ENCODE assay signal across 24 cellular contexts in the genomic region with DNA sequence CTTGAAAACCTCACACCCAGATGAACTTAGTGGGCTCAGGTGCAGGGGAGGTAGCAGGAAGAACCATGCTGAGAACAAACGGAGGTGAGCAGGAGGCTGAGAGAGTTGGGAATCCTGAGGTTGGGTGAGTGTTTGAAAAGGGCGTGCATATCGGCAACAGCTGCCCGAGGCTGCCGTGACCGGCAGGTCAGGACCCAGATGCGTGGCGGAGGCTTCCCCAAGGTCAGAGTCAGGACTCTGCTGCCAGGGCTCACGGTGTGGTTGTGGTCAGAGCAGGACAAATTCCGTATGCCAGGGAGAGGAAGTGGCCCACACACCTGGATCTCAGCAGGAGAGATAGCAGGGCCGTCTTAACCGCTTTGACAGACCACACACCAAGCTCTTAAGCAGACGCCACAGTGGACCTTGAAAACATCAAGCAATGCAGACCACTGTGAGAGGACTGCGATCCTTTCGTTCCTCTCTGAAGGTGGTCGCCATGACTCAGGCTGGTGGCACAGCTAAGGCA. TPM values are rescaled to one million over a fixed set of nuclear protein-coding genes. Genes with fewer than 3 reads are reported as not detected.
DNase-seq lines count a peak whose midpoint lies in the region; ATAC-seq, FAIRE-seq and TF ChIP-seq lines count a peak whose summit lies in the region.
"Had no signal": no experiment of that assay in that cellular context is flagged by ENCODE, and none has a peak within 500 bp of the region (broad histone marks: within the 10 kb centered on the region; RNA-seq: fewer than 3 reads in every experiment).

No MANE protein-coding gene starts in this region.

- TF ChIP-seq EP300 in H1 (IDR thresholded peaks at IDR 0.05; ENCODE audit: borderline replicate concordance in 1 of 2, low read depth in 2 of 2, low read length in 2 of 2) (no peak), upper lobe of left lung (IDR thresholded peaks at IDR 0.05) (no peak)

- H2BK5ac ChIP-seq in H1 (ENCODE audit: low read depth, low read length): peak overlapping the region; percentile 99

- POLR2A ChIA-PET in H1 (lab: Charles Lee; ENCODE audit: partially characterized antibody): interaction anchor here (0.8 to 5.1 kb wide), 11 partner anchors 10 to 88 kb away, joined by 3 to 25 read pairs (median 4); no protein-coding TSS in a partner anchor

- H3K4me1 ChIP-seq in HUES64 (ENCODE audit: insufficient read depth, low read length) (peaks cover 72% of the 10 kb centered on the region), H1 (replicated peaks in 1 of 4; ENCODE audit: control insufficient read depth in 3 of 4, insufficient read depth in 4 of 4, low read length in 3 of 4) (peaks cover 20 to 36% (median 29%) of the 10 kb centered on the region in 4 experiments), Peyer's patch (no peaks in the 10 kb centered on the region), upper lobe of left lung (no peaks in the 10 kb centered on the region)
- H3K4me1 ChIP-seq: prostate gland had no signal

- peak overlapping the region; percentile 94 for H2BK120ac ChIP-seq in H1 (replicated peaks; ENCODE audit: low read depth, low read length)

- TF ChIP-seq RAD21 in H1 (IDR thresholded peaks at IDR 0.05 in 1 of 2, conservative IDR thresholded peaks at IDR 0.05 in 1 of 2; ENCODE audit: low read depth in 2 of 2, low read length in 2 of 2): no peak; a peak in 1 of 4 replicates

- H3K4ac ChIP-seq in H1 (replicated peaks; ENCODE audit: insufficient read length, low read depth, low read length): peak overlapping the region; percentile 88

- no peak overlapping the region for H3K23ac ChIP-seq in H1 (ENCODE audit: insufficient read length)

- peak overlapping the region; percentile 94 for H2BK20ac ChIP-seq in H1 (ENCODE audit: low read length)

- no peak for ATAC-seq in GM18498 (IDR thresholded peaks at IDR 0.05; ENCODE audit: unreplicated experiment)
- ATAC-seq in upper lobe of left lung (ENCODE audit: low FRiP score in 2 of 2): no peak

- H3K18ac ChIP-seq in H1 (ENCODE audit: extremely low read depth, low read length): peak overlapping the region; percentile 96

- peak overlapping the region; percentile 15 for H3K4me3 ChIP-seq in HUES64 (ENCODE audit: low read length)
- H3K4me3 ChIP-seq in H1 (ENCODE audit: extremely low read depth in 1 of 4, insufficient read depth in 2 of 4, low read depth in 3 of 4, low read length in 4 of 4): peak overlapping the region in 3 of 4 experiments; percentile 8 to 43 (median 19); a peak in 4 of 8 replicates
- no peak overlapping the region for H3K4me3 ChIP-seq in Peyer's patch
- H3K4me3 ChIP-seq in upper lobe of left lung: no peak overlapping the region
- H3K4me3 ChIP-seq: prostate gland, tibial nerve had no signal

- no peaks in the 10 kb centered on the region for H3K79me2 ChIP-seq in H1 (ENCODE audit: control insufficient read depth in 1 of 2, insufficient read depth in 2 of 2, low read length in 2 of 2)

- peak overlapping the region; percentile 85 for H3K56ac ChIP-seq in H1 (replicated peaks; ENCODE audit: insufficient read length, low read depth, low read length)

- no peaks in the 10 kb centered on the region for H3K23me2 ChIP-seq in H1 (ENCODE audit: low read depth, low read length)

- peak in 1 of 2 experiments; percentile 76; a peak in 2 of 3 replicates for TF ChIP-seq POLR2A in H1 (IDR thresholded peaks at IDR 0.05; ENCODE audit: control extremely low read depth in 1 of 2, low read depth in 2 of 2, low read length in 2 of 2)
- TF ChIP-seq POLR2A in Peyer's patch (IDR thresholded peaks at IDR 0.05): no peak
- TF ChIP-seq POLR2A in upper lobe of left lung (IDR thresholded peaks at IDR 0.05): no peak

- H3K9ac ChIP-seq in HUES64 (ENCODE audit: low read depth, low read length) (peak overlapping the region; percentile 50), H1 (replicated peaks in 1 of 4; ENCODE audit: extremely low read depth in 1 of 4, low read depth in 3 of 4, low read length in 3 of 4) (peak overlapping the region in 2 of 4 experiments; percentile 21 to 36; a peak in 3 of 7 replicates)
- H3K9ac ChIP-seq: SK-N-SH had no signal

- H3K27ac ChIP-seq in HUES64 (ENCODE audit: low read depth, low read length) (peak overlapping the region; percentile 78), H1 (ENCODE audit: low read depth, low read length) (peak overlapping the region; percentile 75), Peyer's patch (no peak overlapping the region), upper lobe of left lung (no peak overlapping the region)
- H3K27ac ChIP-seq: prostate gland, tibial nerve had no signal

- H3K27me3 ChIP-seq in HUES64 (ENCODE audit: insufficient read depth, low read length) (peaks cover 5% of the 10 kb centered on the region; the same call in 1 of the 2 replicates), H1 (replicated peaks in 1 of 4; ENCODE audit: control insufficient read depth in 3 of 4, extremely low read depth in 1 of 4, insufficient read depth in 3 of 4, low read length in 3 of 4) (no peaks in the 10 kb centered on the region), Peyer's patch (no peaks in the 10 kb centered on the region), upper lobe of left lung (no peaks in the 10 kb centered on the region)
- H3K27me3 ChIP-seq: tibial nerve had no signal

- peak overlapping the region; percentile 97 for H2AK5ac ChIP-seq in H1 (ENCODE audit: low read depth, low read length)

- peak; percentile 95 for FAIRE-seq in H1 (lab: Jason Lieb, UNC)
- FAIRE-seq: keratinocyte, small intestine had no signal

- H3K9me3 ChIP-seq in HUES64 (ENCODE audit: insufficient read depth, low read depth, low read length) (no peaks in the 10 kb centered on the region), H1 (ENCODE audit: insufficient read depth in 2 of 2, low read depth in 1 of 2, low read length in 1 of 2) (no peaks in the 10 kb centered on the region), Peyer's patch (no peaks in the 10 kb centered on the region), upper lobe of left lung (no peaks in the 10 kb centered on the region)
- H3K9me3 ChIP-seq: prostate gland, SK-N-SH, tibial nerve had no signal

- H2BK12ac ChIP-seq in H1 (ENCODE audit: low read depth, low read length): peak overlapping the region; percentile 95

- peaks cover 5% of the 10 kb centered on the region; the same call in 1 of the 2 replicates for H3K36me3 ChIP-seq in HUES64 (ENCODE audit: insufficient read depth, low read length)
- no peaks in the 10 kb centered on the region for H3K36me3 ChIP-seq in H1 (ENCODE audit: control insufficient read depth in 2 of 4, insufficient read depth in 4 of 4, low read length in 3 of 4)
- no peaks in the 10 kb centered on the region for H3K36me3 ChIP-seq in Peyer's patch
- no peaks in the 10 kb centered on the region for H3K36me3 ChIP-seq in upper lobe of left lung
- H3K36me3 ChIP-seq: prostate gland, tibial nerve had no signal

- H4K5ac ChIP-seq in H1 (ENCODE audit: insufficient read length, low read depth, low read length): peak overlapping the region; percentile 79

- TF ChIP-seq CTCF in H1 (IDR thresholded peaks at IDR 0.05; ENCODE audit: control extremely low read depth in 1 of 3, insufficient read depth in 1 of 3, low read depth in 1 of 3, low read length in 3 of 3) (no peak), Peyer's patch (IDR thresholded peaks at IDR 0.05) (no peak), upper lobe of left lung (IDR thresholded peaks at IDR 0.05) (no peak)

- 9% methylated on average over 16 of the region's 16 CpGs for WGBS in HUES64
- WGBS in H1 (ENCODE audit: extremely low coverage in 1 of 2, insufficient coverage in 1 of 2, insufficient read length in 1 of 2, insufficient replicate concordance in 2 of 2, low coverage in 1 of 2, low lambda C conversion rate in 2 of 2, missing lambda C conversion rate in 1 of 2), 2 experiments: 6% methylated on average over 15 of the region's 16 CpGs; no CpG with 5 or more reads in 1 of the 2 experiments
- 41 to 51% methylated on average over 12 to 16 of the region's 16 CpGs for WGBS in upper lobe of left lung, 2 donors

- no peak overlapping the region for H3K14ac ChIP-seq in H1 (ENCODE audit: insufficient read length)

- CTCF ChIA-PET in H1 (lab: Charles Lee; ENCODE audit: partially characterized antibody): interaction anchor here (0.6 to 1.2 kb wide), 3 partner anchors 76 to 315 kb away, joined by 3 read pairs; no protein-coding TSS in a partner anchor

- no peaks in the 10 kb centered on the region; the same call in 1 of the 2 replicates for H3K79me1 ChIP-seq in H1 (ENCODE audit: low read depth, low read length)

- peak overlapping the region; percentile 76; the same call in 1 of the 2 replicates for H4K8ac ChIP-seq in H1 (ENCODE audit: extremely low read depth, insufficient read depth, low read length)

- DNase-seq in H1 (ENCODE audit: low read depth in 1 of 2, low spot score in 2 of 2) (peak; percentile 78 to 80), islet precursor cell (peak; percentile 78), retina (peak; percentile 34), Peyer's patch (no peak), upper lobe of left lung (no peak)
- DNase-seq in stimulated activated naive CD4-positive, alpha-beta T cell treated with Interleukin-2 at 50 U/mL for 16 hours (lab: John Stamatoyannopoulos, UW): no peak
- DNase-seq: activated CD8-positive, alpha-beta T cell treated with anti-CD3 and anti-CD28 coated beads for 36 hours; activated naive CD4-positive, alpha-beta T cell treated with Interleukin-2 at 50 U/mL for 16 hours; activated T-cell treated with anti-CD3 and anti-CD28 coated beads, Interleukin-2, amount 50 U/mL, for 1 hour; CD4-positive, alpha-beta memory T cell; DMS53; NCI-H1092; NCI-H2081; NCI-H446; SK-N-SH; small intestine; stimulated activated CD4-positive, alpha-beta T cell treated with anti-CD3 and anti-CD28 coated beads, Interleukin-2, amount 100 ng/mL, for 48 hours had no signal

- no peaks in the 10 kb centered on the region for H4K20me1 ChIP-seq in H1 (replicated peaks in 1 of 2; ENCODE audit: control insufficient read depth in 1 of 2, insufficient read depth in 2 of 2, low read length in 2 of 2)

- H4K91ac ChIP-seq in H1 (replicated peaks; ENCODE audit: insufficient read length, low read length): peak overlapping the region; percentile 100

- peak overlapping the region; percentile 73 to 77 for H3K4me2 ChIP-seq in H1 (ENCODE audit: insufficient read depth in 1 of 2, low read depth in 2 of 2, low read length in 2 of 2)
- H3K4me2 ChIP-seq: SK-N-SH had no signal

- no peak overlapping the region for H2AFZ ChIP-seq in H1 (ENCODE audit: low read length)

- H2BK15ac ChIP-seq in H1 (ENCODE audit: low read length): 0 out of 2 replicates have a peak overlapping the region, but pooled peaks have one; percentile 5

RNA-seq across cellular contexts. Expression of a gene that starts 43.1 kb away (rescaled TPM):
- polyA plus RNA-seq in HUES64 (2013, experiment 1 of 2): 9.6 TPM
- polyA plus RNA-seq in HUES64 (2013, experiment 2 of 2): 9.1 TPM
- total RNA-seq in H1 (2021; fragmentation: NEBNext Ultra II Directional; extraction: Animal tissue kit (Norgen Biotek cat#: 25700)): 14.6 and 16.0 TPM in 2 replicates
- polyA plus RNA-seq in H1 (2011; rRNA removed): 3.7 and 3.9 TPM in 2 replicates
- polyA plus RNA-seq in H1 (2011; cell fraction: cytosol; rRNA removed): 3.8 TPM
- polyA plus RNA-seq in H1 (2011; cell fraction: nucleus; rRNA removed): 10.7 TPM
- 4.1 to 7.1 TPM (median 5.7 TPM) in 4 replicates for polyA plus RNA-seq in H1 (2012, experiment 1 of 2)
- 1.5 TPM for polyA plus RNA-seq in H1 (2012, experiment 2 of 2)
- polyA plus RNA-seq in H1 (2013, experiment 1 of 2): 15.1 TPM
- 14.5 TPM for polyA plus RNA-seq in H1 (2013, experiment 2 of 2)
- polyA minus RNA-seq in H1 (2011; rRNA and poly(A)+ RNA removed): 12.2 and 14.9 TPM in 2 replicates
- polyA minus RNA-seq in H1 (2011; cell fraction: cytosol; rRNA and poly(A)+ RNA removed): 4.7 TPM
- polyA minus RNA-seq in H1 (2011; cell fraction: nucleus; rRNA and poly(A)+ RNA removed): 35.4 TPM
- total RNA-seq in Peyer's patch: 1 to 10 TPM in 1 of 4 donors, not detected in 3; 1.7 TPM
- 1 to 10 TPM in 1 of 6 donors, under 1 TPM in 1, not detected in 4; 0.29 to 3.0 TPM for total RNA-seq in upper lobe of left lung
- total RNA-seq: activated CD8-positive, alpha-beta T cell treated with anti-CD3 and anti-CD28 coated beads for 36 hours; CD4-positive, alpha-beta memory T cell; natural killer cell treated with Interleukin-12 subunit alpha and Interleukin-12 subunit beta and Interleukin-15 and Interleukin-18, amount 100 ng/mL, for 72 hours had no signal
- polyA plus RNA-seq: CD4-positive, alpha-beta memory T cell; esophagus; keratinocyte; SK-N-SH had no signal

Comparison
In these comparisons a context has a peak if more than half of its experiments do, and no peak if none do; other contexts are left out.
1. H3K27ac ChIP-seq: peak in HUES64 (single experiment) and H1 (single experiment); none in Peyer's patch (0 of 4) and upper lobe of left lung (0 of 4).
2. H3K4me3 ChIP-seq: peak in HUES64 (single experiment) and H1 (3 of 4); none in Peyer's patch (0 of 4) and upper lobe of left lung (0 of 4).
3. DNase-seq: peak in H1 (2 of 2), islet precursor cell (single experiment) and retina (single experiment); none in stimulated activated naive CD4-positive, alpha-beta T cell treated with Interleukin-2 at 50 U/mL for 16 hours (single experiment), Peyer's patch (0 of 3) and upper lobe of left lung (0 of 2).